ENCODE assay signal across 14 cellular contexts in the genomic region with DNA sequence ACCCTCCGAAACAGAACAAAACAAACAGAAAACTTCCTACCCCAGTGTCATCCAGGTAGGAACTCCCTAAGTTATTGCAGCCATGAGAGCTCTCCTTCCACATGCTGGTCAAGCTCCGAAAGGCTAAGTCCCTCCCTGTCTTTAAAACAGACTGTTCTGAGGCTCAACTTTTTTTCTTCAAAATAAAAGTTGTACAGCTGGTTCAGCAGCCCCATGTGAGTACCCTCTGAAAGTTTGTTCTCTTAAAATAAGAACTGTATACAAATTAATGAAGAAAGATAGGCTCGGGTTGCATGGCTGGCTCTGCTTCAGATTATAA. TPM values are rescaled to one million over a fixed set of nuclear protein-coding genes. Genes with fewer than 3 reads are reported as not detected.
DNase-seq lines count a peak whose midpoint lies in the region; ATAC-seq, FAIRE-seq and TF ChIP-seq lines count a peak whose summit lies in the region.
"Had no signal": no experiment of that assay in that cellular context is flagged by ENCODE, and none has a peak within 500 bp of the region (broad histone marks: within the 10 kb centered on the region; RNA-seq: fewer than 3 reads in every experiment).

A gene (minus strand): TSS at position 122 of the 319 bp plus-strand sequence.

- no peaks in the 10 kb centered on the region for H3K9me3 ChIP-seq in A549
- no peaks in the 10 kb centered on the region for H3K9me3 ChIP-seq in adipocyte (ENCODE audit: control insufficient read depth, low read length)
- H3K9me3 ChIP-seq in prostate gland = no peaks in the 10 kb centered on the region

- peak within 1 kb of the TSS; percentile 91 for H3K9ac ChIP-seq in adipocyte (ENCODE audit: low read length)

- WGBS in A549 (ENCODE audit: missing lambda C conversion rate) = 48% methylated on average over 3 of the region's 3 CpGs
- WGBS in prostate gland = 11% methylated on average over 3 of the region's 3 CpGs

- CTCF ChIA-PET in A549 (lab: Yijun Ruan, JAX) = no interaction called here

- no peaks in the 10 kb centered on the region for H3K36me3 ChIP-seq in adipocyte (ENCODE audit: control insufficient read depth, insufficient read depth, low read length, severe bottlenecking)
- H3K36me3 ChIP-seq in prostate gland = no peaks in the 10 kb centered on the region

- H3K27ac ChIP-seq in A549 (peak within 1 kb of the TSS; percentile 40 to 54; a peak in 3 of 6 replicates), prostate gland (peak within 1 kb of the TSS in 1 of 2 donors; percentile 19)

- FAIRE-seq in A549 (lab: Jason Lieb, UNC) = no peak

- TF ChIP-seq POLR2A in A549 (IDR thresholded peaks at IDR 0.05; ENCODE audit: low read length) (no peak), prostate gland (IDR thresholded peaks at IDR 0.05) (no peak)

- DNase-seq in A549 (ENCODE audit: low read depth in 1 of 2, low spot score in 1 of 2) (no peak), adipocyte (ENCODE audit: low read depth) (peak; percentile 22), left ventricle myocardium superior (no peak), prostate gland (ENCODE audit: low spot score) (no peak), foreskin melanocyte (no peak), NCI-H1694 (lab: John Stamatoyannopoulos, UW) (no peak)
- DNase-seq: activated CD4-positive, alpha-beta T cell treated with anti-CD3 and anti-CD28 coated beads for 4 hours; activated naive CD4-positive, alpha-beta T cell; left colon; NCI-H2171; stimulated activated naive CD8-positive, alpha-beta T cell treated with anti-CD3 and anti-CD28 coated beads, Interleukin-15, amount 100 ng/mL, for 72 hours had no signal

- peaks cover 12% of the 10 kb centered on the region; the same call in 2 of the 3 replicates for H3K4me1 ChIP-seq in A549
- peaks cover 28% of the 10 kb centered on the region for H3K4me1 ChIP-seq in adipocyte (ENCODE audit: control insufficient read depth, insufficient read depth, low read length)
- H3K4me1 ChIP-seq in prostate gland (replicated peaks) = peaks cover 2% of the 10 kb centered on the region

- H3K4me3 ChIP-seq in A549 (no peak within 1 kb of the TSS), adipocyte (ENCODE audit: low read length) (peak within 1 kb of the TSS; percentile 91), prostate gland (peak within 1 kb of the TSS; percentile 24 to 25)

- peak; percentile 59 to 70; a peak in 4 of 6 replicates for ATAC-seq in A549
- ATAC-seq in left ventricle myocardium superior = peak; percentile 60
- ATAC-seq in HG02642 (IDR thresholded peaks at IDR 0.05; ENCODE audit: poor library complexity, unreplicated experiment) = no peak
- ATAC-seq in GM18511 (IDR thresholded peaks at IDR 0.05; ENCODE audit: unreplicated experiment) = no peak
- ATAC-seq: left colon; stimulated activated naive CD8-positive, alpha-beta T cell treated with anti-CD3 and anti-CD28 coated beads, Interleukin-15, amount 100 ng/mL, for 72 hours had no signal

- no peak for TF ChIP-seq RAD21 in A549 (conservative IDR thresholded peaks at IDR 0.05 in 1 of 2, IDR thresholded peaks at IDR 0.05 in 1 of 2)

- intact Hi-C loops in left ventricle myocardium superior (cut with micrococcal nuclease) = no loop called here
- intact Hi-C loops in prostate gland (cut with DNase I) = no loop called here

- H3K4me2 ChIP-seq in A549 = peak within 1 kb of the TSS; percentile 65

- POLR2A ChIA-PET in A549 (lab: Yijun Ruan, JAX) = no interaction called here

- H3K27me3 ChIP-seq in adipocyte (replicated peaks; ENCODE audit: control insufficient read depth, insufficient read depth, low read length) (no peaks in the 10 kb centered on the region), prostate gland (replicated peaks; ENCODE audit: insufficient read depth) (no peaks in the 10 kb centered on the region)

- TF ChIP-seq CTCF in A549 (IDR thresholded peaks at IDR 0.05) (no peak), prostate gland (IDR thresholded peaks at IDR 0.05) (no peak)

- no peak for TF ChIP-seq EP300 in A549 (IDR thresholded peaks at IDR 0.05)

TF ChIP-seq in A549, 52 proteins besides CTCF, POLR2A, EP300 and RAD21:
- TF ChIP-seq, protein P1, sequence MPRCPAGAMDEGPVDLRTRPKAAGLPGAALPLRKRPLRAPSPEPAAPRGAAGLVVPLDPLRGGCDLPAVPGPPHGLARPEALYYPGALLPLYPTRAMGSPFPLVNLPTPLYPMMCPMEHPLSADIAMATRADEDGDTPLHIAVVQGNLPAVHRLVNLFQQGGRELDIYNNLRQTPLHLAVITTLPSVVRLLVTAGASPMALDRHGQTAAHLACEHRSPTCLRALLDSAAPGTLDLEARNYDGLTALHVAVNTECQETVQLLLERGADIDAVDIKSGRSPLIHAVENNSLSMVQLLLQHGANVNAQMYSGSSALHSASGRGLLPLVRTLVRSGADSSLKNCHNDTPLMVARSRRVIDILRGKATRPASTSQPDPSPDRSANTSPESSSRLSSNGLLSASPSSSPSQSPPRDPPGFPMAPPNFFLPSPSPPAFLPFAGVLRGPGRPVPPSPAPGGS (IDR thresholded peaks at IDR 0.05) = no peak
- no peak for TF ChIP-seq RCOR1 (IDR thresholded peaks at IDR 0.05; ENCODE audit: low read depth, low read length)
- TF ChIP-seq, protein P2, sequence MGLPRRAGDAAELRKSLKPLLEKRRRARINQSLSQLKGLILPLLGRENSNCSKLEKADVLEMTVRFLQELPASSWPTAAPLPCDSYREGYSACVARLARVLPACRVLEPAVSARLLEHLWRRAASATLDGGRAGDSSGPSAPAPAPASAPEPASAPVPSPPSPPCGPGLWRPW (IDR thresholded peaks at IDR 0.05) = no peak
- TF ChIP-seq CHD2 (IDR thresholded peaks at IDR 0.05; ENCODE audit: low read length, partially characterized antibody) = no peak
- no peak for TF ChIP-seq CEBPB (IDR thresholded peaks at IDR 0.05)
- TF ChIP-seq, protein P3, sequence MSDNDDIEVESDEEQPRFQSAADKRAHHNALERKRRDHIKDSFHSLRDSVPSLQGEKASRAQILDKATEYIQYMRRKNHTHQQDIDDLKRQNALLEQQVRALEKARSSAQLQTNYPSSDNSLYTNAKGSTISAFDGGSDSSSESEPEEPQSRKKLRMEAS (IDR thresholded peaks at IDR 0.05) = no peak
- TF ChIP-seq TFCP2L1 (CRISPR knock-in tag; IDR thresholded peaks at IDR 0.05) = no peak
- TF ChIP-seq EHMT2 (IDR thresholded peaks at IDR 0.05; ENCODE audit: low read depth) = no peak
- TF ChIP-seq NR3C1 (IDR thresholded peaks at IDR 0.05) = no peak
- TF ChIP-seq, protein P4, sequence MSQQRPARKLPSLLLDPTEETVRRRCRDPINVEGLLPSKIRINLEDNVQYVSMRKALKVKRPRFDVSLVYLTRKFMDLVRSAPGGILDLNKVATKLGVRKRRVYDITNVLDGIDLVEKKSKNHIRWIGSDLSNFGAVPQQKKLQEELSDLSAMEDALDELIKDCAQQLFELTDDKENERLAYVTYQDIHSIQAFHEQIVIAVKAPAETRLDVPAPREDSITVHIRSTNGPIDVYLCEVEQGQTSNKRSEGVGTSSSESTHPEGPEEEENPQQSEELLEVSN (IDR thresholded peaks at IDR 0.05; ENCODE audit: borderline replicate concordance, low read depth) = no peak
- no peak for TF ChIP-seq HEYL (CRISPR knock-in tag; IDR thresholded peaks at IDR 0.05)

RNA-seq across cellular contexts. Expression of the gene that starts here (rescaled TPM):
- polyA plus RNA-seq in A549 (2011; rRNA removed) (2.7 and 3.2 TPM in 2 replicates), A549 (2017; fragmentation: RNase III; extraction: RNeasy Plus Mini Kit Qiagen cat#74134 plus additional on column Dnase treatment) (0.18 to 0.28 TPM (median 0.26 TPM) in 3 replicates)
- 0.29 and 0.30 TPM in 2 replicates for polyA plus RNA-seq in A549 (2012; cell fraction: cytosol; rRNA removed)
- polyA plus RNA-seq in A549 (2012; cell fraction: nucleus; rRNA removed) = 0.11 and 0.20 TPM in 2 replicates
- 2.0 and 3.5 TPM in 2 replicates for polyA minus RNA-seq in A549 (2011; rRNA and poly(A)+ RNA removed)
- total RNA-seq in left ventricle myocardium superior (16.9 TPM), prostate gland (1 to 10 TPM; 4.1 to 6.0 TPM)
- total RNA-seq: SK-MEL-5 had no signal

Comparison
In these comparisons a context has a peak if more than half of its experiments do, and no peak if none do; other contexts are left out.
1. ATAC-seq: peak in A549 (2 of 2) and left ventricle myocardium superior (single experiment); none in HG02642 (single experiment) and GM18511 (single experiment).